In the genomic region with DNA sequence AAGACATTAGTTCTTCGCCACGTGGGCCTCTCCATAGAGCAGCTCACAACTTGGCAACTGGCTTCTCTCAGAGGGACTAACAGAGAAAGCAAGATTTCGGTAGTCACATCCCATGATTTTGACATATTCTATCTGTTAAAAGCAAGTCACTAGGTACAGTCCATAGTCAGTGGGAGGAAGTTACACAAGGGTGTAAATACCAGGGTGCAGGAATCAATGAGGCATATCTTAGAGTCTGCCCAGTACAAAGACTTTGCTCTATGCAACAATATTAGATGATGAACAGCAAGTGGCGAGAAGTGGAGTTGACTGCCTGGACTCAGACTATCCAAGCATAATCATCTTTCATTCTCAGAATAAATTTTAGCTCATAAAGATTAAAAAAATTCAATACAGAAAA, we compare ENCODE assay signal across 20 cellular contexts.
"Had no signal": no experiment of that assay in that cellular context is flagged by ENCODE, and none has a peak within 500 bp of the region (broad histone marks: within the 10 kb centered on the region; RNA-seq: fewer than 3 reads in every experiment).

No MANE protein-coding gene starts in this region.

- H3K9me3 Mint-ChIP-seq: nephron had no signal

- H3K27ac Mint-ChIP-seq: naive B cell, nephron had no signal

- H3K4me3 ChIP-seq: gastrocnemius medialis, heart right ventricle, lung, psoas muscle, smooth muscle cell, tibial artery, upper lobe of left lung, uterus had no signal

- H3K36me3 ChIP-seq: gastrocnemius medialis, heart right ventricle, neutrophil, tibial artery, upper lobe of left lung, uterus had no signal

- H3K27me3 ChIP-seq: gastrocnemius medialis, heart right ventricle, neutrophil, tibial artery, upper lobe of left lung, uterus had no signal

- H3K9me3 ChIP-seq: gastrocnemius medialis, heart right ventricle, neutrophil, psoas muscle, tibial artery, upper lobe of left lung, uterus had no signal

- H3K36me3 Mint-ChIP-seq: naive B cell had no signal

- DNase-seq: effector memory CD4-positive, alpha-beta T cell; gastrocnemius medialis; heart right ventricle; hypothalamus; left ventricle myocardium superior; mesenchymal stem cell; naive B cell; psoas muscle; stimulated activated CD4-positive, alpha-beta T cell treated with anti-CD3 and anti-CD28 coated beads, Interleukin-2, amount 100 ng/mL, for 48 hours; stimulated activated naive CD8-positive, alpha-beta T cell treated with anti-CD3 and anti-CD28 coated beads, Interleukin-15, Interleukin-2, amounts not matched to agents 100 U/mL and 50 U/mL, for 24 hours; tibial artery; upper lobe of left lung; uterus had no signal

- ATAC-seq: esophagus mucosa; gastrocnemius medialis; heart right ventricle; left ventricle myocardium superior; psoas muscle; stimulated activated naive CD8-positive, alpha-beta T cell treated with anti-CD3 and anti-CD28 coated beads, Interleukin-15, Interleukin-2, amounts not matched to agents 100 U/mL and 50 U/mL, for 24 hours had no signal

- H3K4me1 ChIP-seq: gastrocnemius medialis, heart right ventricle, psoas muscle, tibial artery, upper lobe of left lung, uterus had no signal

- H3K4me3 Mint-ChIP-seq: naive B cell, nephron had no signal

- H3K4me2 ChIP-seq: smooth muscle cell had no signal

- H3K4me1 Mint-ChIP-seq: naive B cell, nephron had no signal

- H3K27ac ChIP-seq: gastrocnemius medialis, heart right ventricle, neutrophil, psoas muscle, tibial artery, upper lobe of left lung, uterus had no signal

- FAIRE-seq: endometrium, islet of Langerhans had no signal
